Comparison of ENCODE assay signal across 8 cellular contexts in genomic region chr7:151759591-151760042, GRCh38.
DNase-seq lines count a peak whose midpoint lies in the region; ATAC-seq and TF ChIP-seq lines count a peak whose summit lies in the region.

No MANE protein-coding gene starts in this region.

- H3K9me3 ChIP-seq in esophagus muscularis mucosa, result no peaks in the 10 kb centered on the region

- WGBS in esophagus muscularis mucosa, result 47% methylated on average over 9 of the region's 9 CpGs

- H3K27me3 ChIP-seq in esophagus muscularis mucosa, result no peaks in the 10 kb centered on the region

- no peak for TF ChIP-seq EP300 in esophagus muscularis mucosa (IDR thresholded peaks at IDR 0.05)

- peak; percentile 79 to 90 (median 87) for TF ChIP-seq CTCF in esophagus muscularis mucosa (IDR thresholded peaks at IDR 0.05)
- peak; percentile 77 for TF ChIP-seq CTCF in natural killer cell (IDR thresholded peaks at IDR 0.05)
- peak; percentile 93 for TF ChIP-seq CTCF in type B pancreatic cell (conservative IDR thresholded peaks at IDR 0.05)

- DNase-seq in EH (ENCODE audit: low read depth), result peak; percentile 67
- DNase-seq in NCI-H748 (lab: John Stamatoyannopoulos, UW; ENCODE audit: unreplicated experiment), result peak; percentile 72
- peak; percentile 55 for DNase-seq in activated T-cell treated with anti-CD3 and anti-CD28 coated beads for 4 hours
- no peak for DNase-seq in esophagus muscularis mucosa (ENCODE audit: extremely low spot score)
- DNase-seq in natural killer cell, result peak; percentile 31
- DNase-seq in type B pancreatic cell (ENCODE audit: extremely low spot score, unreplicated experiment), result no peak

- no peak for TF ChIP-seq POLR2A in esophagus muscularis mucosa (IDR thresholded peaks at IDR 0.05; ENCODE audit: low read depth)

- H3K4me1 Mint-ChIP-seq in natural killer cell (peaks cover 19 to 26% of the 10 kb centered on the region in 2 donors), type B pancreatic cell (ENCODE audit: unreplicated experiment) (peaks cover 31% of the 10 kb centered on the region)

- peak overlapping the region in 1 of 2 donors; percentile 16 for H3K27ac Mint-ChIP-seq in natural killer cell
- H3K27ac Mint-ChIP-seq in type B pancreatic cell, result peak overlapping the region; percentile 65

- H3K4me3 ChIP-seq in esophagus muscularis mucosa, result no peak overlapping the region

- H3K27me3 Mint-ChIP-seq in natural killer cell (ENCODE audit: low read depth in 2 of 2) (no peaks in the 10 kb centered on the region), type B pancreatic cell (peaks cover 17% of the 10 kb centered on the region)

- H3K36me3 Mint-ChIP-seq in natural killer cell, result no peaks in the 10 kb centered on the region
- no peaks in the 10 kb centered on the region for H3K36me3 Mint-ChIP-seq in type B pancreatic cell

- ATAC-seq in HG02973 (IDR thresholded peaks at IDR 0.05; ENCODE audit: unreplicated experiment), result peak; percentile 77
- peak; percentile 61 to 80 (median 76) for ATAC-seq in natural killer cell
- no peak for ATAC-seq in GM18858 (IDR thresholded peaks at IDR 0.05; ENCODE audit: unreplicated experiment)

- no peak overlapping the region for H3K4me3 Mint-ChIP-seq in natural killer cell
- H3K4me3 Mint-ChIP-seq in type B pancreatic cell, result no peak overlapping the region

- intact Hi-C loops in esophagus muscularis mucosa (cut with DNase I), result loop anchor here (5.0 to 10.0 kb wide), 6 partner anchors 132 to 442 kb away; no protein-coding TSS in a partner anchor
- intact Hi-C loops in natural killer cell (cut with micrococcal nuclease), result loop anchor here (2.0 kb wide), 2 partner anchors 189 to 391 kb away; no protein-coding TSS in a partner anchor

- peaks cover 40 to 52% (median 50%) of the 10 kb centered on the region in 4 donors for H3K4me1 ChIP-seq in esophagus muscularis mucosa

- H3K36me3 ChIP-seq in esophagus muscularis mucosa, result no peaks in the 10 kb centered on the region

- H3K27ac ChIP-seq in esophagus muscularis mucosa (replicated peaks in 1 of 4), result no peak overlapping the region

- H3K9me3 Mint-ChIP-seq in natural killer cell (no peaks in the 10 kb centered on the region), type B pancreatic cell (no peaks in the 10 kb centered on the region)

Comparison
In these comparisons a context has a peak if more than half of its experiments do, and no peak if none do; other contexts are left out.
1. DNase-seq: peak in EH (single experiment), NCI-H748 (single experiment), activated T-cell treated with anti-CD3 and anti-CD28 coated beads for 4 hours (single experiment) and natural killer cell (single experiment); none in esophagus muscularis mucosa (single experiment) and type B pancreatic cell (single experiment).
2. Peak in every context shown above with its lines, with median percentiles within 50 percentile points of each other: CTCF ChIP-seq.